In genomic region chr21:35189077-35189863, GRCh38 we compare ENCODE assay signal across 8 cellular contexts.
A peak's percentile ranks its signal among the peaks of the same experiment; 100 is the strongest.
DNase-seq lines count a peak whose midpoint lies in the region; ATAC-seq and TF ChIP-seq lines count a peak whose summit lies in the region.

No MANE protein-coding gene starts in this region.

- WGBS in prostate gland, result 9% methylated on average over 8 of the region's 8 CpGs

- no peak overlapping the region for H3K27ac ChIP-seq in BLaER1 treated with 17β-estradiol and CSF1 and Interleukin-3, amounts not matched to agents 10 nM and 100 nM
- H3K27ac ChIP-seq in prostate gland, result no peak overlapping the region

- TF ChIP-seq CTCF in foreskin fibroblast (IDR thresholded peaks at IDR 0.05; ENCODE audit: low read depth, low read length), result no peak
- TF ChIP-seq CTCF in prostate gland (IDR thresholded peaks at IDR 0.05), result no peak

- H3K9me3 ChIP-seq in BLaER1 treated with 17β-estradiol and CSF1 and Interleukin-3, amounts not matched to agents 10 nM and 100 nM (replicated peaks in 1 of 11), result peaks cover 6 to 16% (median 14%) of the 10 kb centered on the region in 11 experiments; a peak in 21 of 22 replicates
- H3K9me3 ChIP-seq in prostate gland, result no peaks in the 10 kb centered on the region

- H3K9ac ChIP-seq in BLaER1 treated with 17β-estradiol and CSF1 and Interleukin-3, amounts not matched to agents 10 nM and 100 nM, result no peak overlapping the region

- no peak overlapping the region for H3K4me3 ChIP-seq in BLaER1 treated with 17β-estradiol and CSF1 and Interleukin-3, amounts not matched to agents 10 nM and 100 nM
- H3K4me3 ChIP-seq in foreskin fibroblast (ENCODE audit: low read depth in 1 of 2, low read length in 2 of 2) (no peak overlapping the region), prostate gland (no peak overlapping the region)

- TF ChIP-seq POLR2A in prostate gland (IDR thresholded peaks at IDR 0.05) (no peak), erythroblast (IDR thresholded peaks at IDR 0.05; ENCODE audit: low read length) (no peak)

- ATAC-seq in GM19455 (IDR thresholded peaks at IDR 0.05; ENCODE audit: unreplicated experiment), result peak; percentile 71
- peak; percentile 94 for ATAC-seq in HG03378 (IDR thresholded peaks at IDR 0.05; ENCODE audit: unreplicated experiment)

- no peaks in the 10 kb centered on the region for H3K36me3 ChIP-seq in BLaER1 treated with 17β-estradiol and CSF1 and Interleukin-3, amounts not matched to agents 10 nM and 100 nM
- no peaks in the 10 kb centered on the region for H3K36me3 ChIP-seq in prostate gland

- H4K20me1 ChIP-seq in BLaER1 treated with 17β-estradiol and CSF1 and Interleukin-3, amounts not matched to agents 10 nM and 100 nM, result no peaks in the 10 kb centered on the region

- DNase-seq in foreskin fibroblast (peak; percentile 92 to 93), prostate gland (ENCODE audit: low spot score) (no peak), erythroblast (lab: John Stamatoyannopoulos, UW) (no peak), NCI-H2196 treated with DMSO at 0.1 percent for 48 hours (lab: John Stamatoyannopoulos, UW; ENCODE audit: unreplicated experiment) (no peak), posterior vena cava (ENCODE audit: low spot score) (no peak)

- H3K4me2 ChIP-seq in BLaER1 treated with 17β-estradiol and CSF1 and Interleukin-3, amounts not matched to agents 10 nM and 100 nM, result peak overlapping the region in 8 of 11 experiments; percentile 15 to 42 (median 34); a peak in 12 of 22 replicates

- peaks cover 0 to 15% (median 8%) of the 10 kb centered on the region in 10 experiments; a peak in 14 of 20 replicates for H3K4me1 ChIP-seq in BLaER1 treated with 17β-estradiol and CSF1 and Interleukin-3, amounts not matched to agents 10 nM and 100 nM
- no peaks in the 10 kb centered on the region for H3K4me1 ChIP-seq in prostate gland (replicated peaks)

- intact Hi-C loops in prostate gland (cut with DNase I) (no loop called here), posterior vena cava (cut with DNase I) (no loop called here)

- H3K27me3 ChIP-seq in BLaER1 treated with 17β-estradiol and CSF1 and Interleukin-3, amounts not matched to agents 10 nM and 100 nM, result no peaks in the 10 kb centered on the region
- H3K27me3 ChIP-seq in prostate gland (replicated peaks; ENCODE audit: insufficient read depth), result no peaks in the 10 kb centered on the region

Comparison
In these comparisons a context has a peak if more than half of its experiments do, and no peak if none do; other contexts are left out.
1. DNase-seq: peak in foreskin fibroblast (2 of 2); none in prostate gland (single experiment), erythroblast (0 of 2), NCI-H2196 treated with DMSO at 0.1 percent for 48 hours (single experiment) and posterior vena cava (single experiment).